ENCODE assay signal across 8 cellular contexts in genomic region chr14:88824314-88825077, GRCh38. TPM values are rescaled to one million over a fixed set of nuclear protein-coding genes. Genes with fewer than 3 reads are reported as not detected.
DNase-seq lines count a peak whose midpoint lies in the region; ATAC-seq and TF ChIP-seq lines count a peak whose summit lies in the region.

Gene TTC8, plus strand, starts transcription at chr14:88824651. Its CDS starts 57 bp downstream, at chr14:88824708.

- no peaks in the 10 kb centered on the region for H3K36me3 ChIP-seq in spleen

- TF ChIP-seq POLR2A in spleen (IDR thresholded peaks at IDR 0.05), result no peak

- H3K27ac ChIP-seq in spleen, result peak within 1 kb of the TSS; percentile 78 to 93 (median 87)

- H3K9me3 ChIP-seq in spleen, result no peaks in the 10 kb centered on the region

- TF ChIP-seq CTCF in AG09319 (IDR thresholded peaks at IDR 0.05; ENCODE audit: low read depth, low read length), result no peak
- TF ChIP-seq CTCF in spleen (IDR thresholded peaks at IDR 0.05 in 8 of 11, conservative IDR thresholded peaks at IDR 0.05 in 3 of 11), result peak in 2 of 11 experiments; percentile 8 to 31

- H3K27me3 ChIP-seq in spleen (replicated peaks in 1 of 7), result peaks cover 0 to 3% (median 0%) of the 10 kb centered on the region in 7 donors

- WGBS in spleen, 5 donors, result 0 to 1% (median 1%) methylated on average over 27 to 50 of the region's 50 CpGs

- H3K4me3 ChIP-seq in spleen, result peak within 1 kb of the TSS; percentile 56 to 84 (median 69)

- peak; percentile 98 for ATAC-seq in GM19025 (IDR thresholded peaks at IDR 0.05; ENCODE audit: low read depth, unreplicated experiment)
- peak; percentile 99 for ATAC-seq in HG03280 (IDR thresholded peaks at IDR 0.05; ENCODE audit: unreplicated experiment)

- peaks cover 0 to 30% (median 22%) of the 10 kb centered on the region in 6 donors for H3K4me1 ChIP-seq in spleen

- intact Hi-C loops in spleen (cut with DNase I; ENCODE audit: low total_unique reads), result no loop called here

- DNase-seq in AG09319 (ENCODE audit: extremely low read depth, low read depth) (peak; percentile 76), NCI-H345 treated with DMSO at 0.1 percent for 48 hours (lab: John Stamatoyannopoulos, UW; ENCODE audit: unreplicated experiment) (peak; percentile 97), cerebellar cortex (ENCODE audit: low spot score) (peak; percentile 91), iris pigment epithelial cell (ENCODE audit: low read depth) (peak; percentile 91), spleen (peak; percentile 97)
- DNase-seq in activated CD4-positive, CD25-positive, alpha-beta regulatory T cell treated with anti-CD3 and anti-CD28 coated beads, Interleukin-2, amount 50 U/mL, for 16 hours (ENCODE audit: low read depth, low spot score), result peak; percentile 58

RNA-seq across cellular contexts. Expression of gene TTC8, which starts in this region (rescaled TPM):
- 10 to 100 TPM; 10.4 to 23.6 (median 17.6) TPM for total RNA-seq in spleen
- 1 to 10 TPM; 4.5 to 9.2 (median 7.4) TPM for polyA plus RNA-seq in spleen

Comparison
In these comparisons a context has a peak if more than half of its experiments do, and no peak if none do; other contexts are left out.
1. Peak in every context shown above with its lines: DNase-seq, ATAC-seq, H3K4me3 ChIP-seq and H3K27ac ChIP-seq.